ENCODE assay signal across 23 cellular contexts in genomic region chr2:112010751-112011150, GRCh38. TPM values are rescaled to one million over a fixed set of nuclear protein-coding genes. Genes with fewer than 3 reads are reported as not detected.
DNase-seq lines count a peak whose midpoint lies in the region; ATAC-seq, FAIRE-seq and TF ChIP-seq lines count a peak whose summit lies in the region.
"Had no signal": no experiment of that assay in that cellular context is flagged by ENCODE, and none has a peak within 500 bp of the region (broad histone marks: within the 10 kb centered on the region; RNA-seq: fewer than 3 reads in every experiment).

No MANE protein-coding gene starts in this region.

- TF ChIP-seq CTCF in bronchial epithelial cell (IDR thresholded peaks at IDR 0.05; ENCODE audit: insufficient read depth, low read length, severe bottlenecking): no peak
- no peak for TF ChIP-seq CTCF in HepG2 (CRISPR knock-in tag; IDR thresholded peaks at IDR 0.05)
- no peak for TF ChIP-seq CTCF in natural killer cell (IDR thresholded peaks at IDR 0.05)

- no peak overlapping the region for H4K91ac ChIP-seq in trophoblast cell (ENCODE audit: low read depth, low read length)

- DNase-seq in Right ventricle myocardium inferior (ENCODE audit: missing footprints): no peak
- no peak for DNase-seq in cardiac septum (ENCODE audit: low spot score)
- peak; percentile 29 for DNase-seq in bronchial epithelial cell (ENCODE audit: low read depth)
- DNase-seq in HepG2 (ENCODE audit: low spot score): no peak
- DNase-seq in trophoblast cell: no peak
- DNase-seq in natural killer cell: no peak
- no peak for DNase-seq in NCI-H345 (lab: John Stamatoyannopoulos, UW)
- DNase-seq: activated CD4-positive, CD25-positive, alpha-beta regulatory T cell treated with anti-CD3 and anti-CD28 coated beads, Interleukin-2, amount 50 U/mL, for 72 hours; activated naive CD4-positive, alpha-beta T cell; activated T-cell treated with anti-CD3 and anti-CD28 coated beads, Interleukin-2, amount 50 U/mL, for 24 hours; DND-41; dorsolateral prefrontal cortex; NCI-H1105 treated with DMSO at 0.1 percent for 48 hours; NCI-H2081; NCI-H510A; stimulated activated CD4-positive, alpha-beta T cell treated with anti-CD3 and anti-CD28 coated beads, Interleukin-1b, Interleukin-23, amount 100 ng/mL, for 48 hours; T1000 had no signal

- in situ Hi-C loops in HepG2 (cut with HindIII; ENCODE audit: extremely low pct_ligation_motif_present, low pct_unique_long_range_greater_than_20kb): no loop called here

- H3K27me3 Mint-ChIP-seq in natural killer cell (ENCODE audit: low read depth in 2 of 2): peaks cover 0 to under 1% of the 10 kb centered on the region in 2 donors
- H3K27me3 Mint-ChIP-seq in activated T-helper 17 cell treated with anti-CD3 and anti-CD28 coated beads, Interleukin-2, amount 50 U/mL, for 72 hours: peaks cover 9% of the 10 kb centered on the region
- H3K27me3 Mint-ChIP-seq: activated T-cell treated with anti-CD3 and anti-CD28 coated beads, Interleukin-2, amount 50 U/mL, for 24 hours; progenitor cell of endocrine pancreas had no signal

- no peak overlapping the region for H3K27ac Mint-ChIP-seq in natural killer cell
- no peak overlapping the region for H3K27ac Mint-ChIP-seq in activated T-helper 17 cell treated with anti-CD3 and anti-CD28 coated beads, Interleukin-2, amount 50 U/mL, for 72 hours
- H3K27ac Mint-ChIP-seq: activated T-cell treated with anti-CD3 and anti-CD28 coated beads, Interleukin-2, amount 50 U/mL, for 24 hours; progenitor cell of endocrine pancreas had no signal

- H3K4me3 ChIP-seq in bronchial epithelial cell (ENCODE audit: low read depth, low read length): no peak overlapping the region
- no peak overlapping the region for H3K4me3 ChIP-seq in HepG2 (replicated peaks in 1 of 3; ENCODE audit: insufficient read depth in 1 of 3, low read depth in 2 of 3, low read length in 3 of 3)
- no peak overlapping the region for H3K4me3 ChIP-seq in trophoblast cell (ENCODE audit: low read depth, low read length)
- H3K4me3 ChIP-seq: cardiac muscle cell, dorsolateral prefrontal cortex had no signal

- no peak overlapping the region for H3K14ac ChIP-seq in trophoblast cell (ENCODE audit: low read length)

- ATAC-seq in Right ventricle myocardium inferior: peak; percentile 26
- ATAC-seq in HepG2: no peak
- no peak for ATAC-seq in natural killer cell
- no peak for ATAC-seq in activated T-helper 17 cell treated with anti-CD3 and anti-CD28 coated beads, Interleukin-2, amount 50 U/mL, for 72 hours (replicated peaks)

- POLR2A ChIA-PET in HepG2 (lab: Yijun Ruan, JAX): no interaction called here

- H3K9me3 ChIP-seq in HepG2 (ENCODE audit: low read length) (no peaks in the 10 kb centered on the region), trophoblast cell (ENCODE audit: insufficient read depth, low read depth, low read length) (no peaks in the 10 kb centered on the region)

- BruUV-seq in HepG2 (replicated peaks; lab: Mats Ljungman, UMichigan): no TSS peak

- H3K4me3 Mint-ChIP-seq in natural killer cell: no peak overlapping the region
- no peak overlapping the region for H3K4me3 Mint-ChIP-seq in activated T-helper 17 cell treated with anti-CD3 and anti-CD28 coated beads, Interleukin-2, amount 50 U/mL, for 72 hours
- H3K4me3 Mint-ChIP-seq: activated T-cell treated with anti-CD3 and anti-CD28 coated beads, Interleukin-2, amount 50 U/mL, for 24 hours; neural crest cell had no signal

- intact Hi-C loops in Right ventricle myocardium inferior (cut with DNase I) (no loop called here), cardiac septum (cut with DNase I) (no loop called here), HepG2 (cut with micrococcal nuclease; ENCODE audit: unreplicated experiment) (no loop called here), natural killer cell (cut with micrococcal nuclease) (no loop called here)

- no peak overlapping the region for H4K8ac ChIP-seq in trophoblast cell (ENCODE audit: low read depth, low read length)

- no peaks in the 10 kb centered on the region for H3K79me1 ChIP-seq in trophoblast cell (ENCODE audit: low read length)

- H3K36me3 ChIP-seq in bronchial epithelial cell (ENCODE audit: control insufficient read depth, insufficient read depth, low read length) (no peaks in the 10 kb centered on the region), HepG2 (replicated peaks in 1 of 2; ENCODE audit: control insufficient read depth in 1 of 2, insufficient read depth in 2 of 2, low read length in 2 of 2) (peaks cover 27 to 77% of the 10 kb centered on the region in 2 experiments), trophoblast cell (ENCODE audit: control insufficient read depth in 1 of 2, insufficient read depth in 2 of 2, low read length in 2 of 2) (peaks cover 6 to 14% of the 10 kb centered on the region in 2 experiments)

- H4K20me1 ChIP-seq in HepG2 (ENCODE audit: insufficient read depth, low read length): no peaks in the 10 kb centered on the region

- CTCF ChIA-PET in HepG2 (lab: Yijun Ruan, JAX; ENCODE audit: low intra/inter-chr PET ratio, low total read pairs): no interaction called here

- WGBS in HepG2 (ENCODE audit: low lambda C conversion rate): 96% methylated on average over 10 of the region's 10 CpGs
- no CpG with 5 or more reads among the region's 10 CpGs for WGBS in trophoblast cell (ENCODE audit: extremely low coverage, insufficient coverage, insufficient read length)

- no peak for TF ChIP-seq EP300 in HepG2 (IDR thresholded peaks at IDR 0.05; ENCODE audit: low read depth in 2 of 2, low read length in 2 of 2)
- TF ChIP-seq EP300 in HepG2 (CRISPR knock-in tag; IDR thresholded peaks at IDR 0.05; ENCODE audit: borderline replicate concordance): no peak

- H2BK12ac ChIP-seq in trophoblast cell (ENCODE audit: low read length): no peak overlapping the region

- TF ChIP-seq RAD21 in HepG2 (CRISPR knock-in tag; IDR thresholded peaks at IDR 0.05): no peak

- H3K27ac ChIP-seq in HepG2 (ENCODE audit: extremely low read length, insufficient read depth, low read length) (no peak overlapping the region), trophoblast cell (ENCODE audit: low read depth, low read length) (no peak overlapping the region)
- H3K27ac ChIP-seq: cardiac muscle cell, dorsolateral prefrontal cortex had no signal

- no peak overlapping the region for H4K12ac ChIP-seq in trophoblast cell (ENCODE audit: low read depth, low read length)

- no peak overlapping the region for H3K4me2 ChIP-seq in HepG2 (ENCODE audit: low read depth, low read length)
- no peak overlapping the region for H3K4me2 ChIP-seq in trophoblast cell (ENCODE audit: low read length)

- no peaks in the 10 kb centered on the region for H3K27me3 ChIP-seq in bronchial epithelial cell (ENCODE audit: control insufficient read depth, insufficient read depth, low read length)
- no peaks in the 10 kb centered on the region for H3K27me3 ChIP-seq in HepG2 (ENCODE audit: control insufficient read depth in 1 of 2, insufficient read depth in 2 of 2, low read length in 2 of 2)
- no peaks in the 10 kb centered on the region for H3K27me3 ChIP-seq in trophoblast cell (ENCODE audit: insufficient read depth, low read length)
- H3K27me3 ChIP-seq: cardiac muscle cell, dorsolateral prefrontal cortex had no signal

- H3K4ac ChIP-seq in trophoblast cell (ENCODE audit: low read depth, low read length): no peak overlapping the region

- no peak overlapping the region for H3K18ac ChIP-seq in trophoblast cell (ENCODE audit: low read length)

- no peaks in the 10 kb centered on the region for H3K79me2 ChIP-seq in HepG2 (ENCODE audit: insufficient read depth, low read length)
- H3K79me2 ChIP-seq in trophoblast cell (ENCODE audit: control insufficient read depth, insufficient read depth, low read length, poor library complexity): no peaks in the 10 kb centered on the region

- no peak for TF ChIP-seq POLR2A in HepG2 (IDR thresholded peaks at IDR 0.05; ENCODE audit: insufficient read depth in 1 of 2, low read depth in 2 of 2, low read length in 2 of 2)

- no peaks in the 10 kb centered on the region for H3K36me3 Mint-ChIP-seq in natural killer cell
- H3K36me3 Mint-ChIP-seq in activated T-helper 17 cell treated with anti-CD3 and anti-CD28 coated beads, Interleukin-2, amount 50 U/mL, for 72 hours (ENCODE audit: low read depth): no peaks in the 10 kb centered on the region

- FAIRE-seq in bronchial epithelial cell (lab: Jason Lieb, UNC): peak; percentile 94
- no peak for FAIRE-seq in HepG2 (lab: Jason Lieb, UNC)
- FAIRE-seq: endothelial cell of umbilical vein, HTR-8/SVneo had no signal

- no peak overlapping the region for H3K23ac ChIP-seq in trophoblast cell (ENCODE audit: low read length)

- H2BK5ac ChIP-seq in trophoblast cell (ENCODE audit: low read depth, low read length, poor library complexity): no peak overlapping the region

- no peaks in the 10 kb centered on the region for H3K9me3 Mint-ChIP-seq in natural killer cell
- H3K9me3 Mint-ChIP-seq in activated T-helper 17 cell treated with anti-CD3 and anti-CD28 coated beads, Interleukin-2, amount 50 U/mL, for 72 hours: no peaks in the 10 kb centered on the region
- H3K9me3 Mint-ChIP-seq: activated T-cell treated with anti-CD3 and anti-CD28 coated beads, Interleukin-2, amount 50 U/mL, for 24 hours; neural crest cell had no signal

- no peaks in the 10 kb centered on the region for H3K4me1 Mint-ChIP-seq in natural killer cell
- no peaks in the 10 kb centered on the region for H3K4me1 Mint-ChIP-seq in activated T-helper 17 cell treated with anti-CD3 and anti-CD28 coated beads, Interleukin-2, amount 50 U/mL, for 72 hours

- H2AK5ac ChIP-seq in trophoblast cell (ENCODE audit: low read length): no peak overlapping the region

- no peak overlapping the region for H2AFZ ChIP-seq in HepG2 (ENCODE audit: low read length)
- no peak overlapping the region for H2AFZ ChIP-seq in trophoblast cell (ENCODE audit: insufficient read depth, low read length, poor library complexity)

- no peak overlapping the region for H2BK120ac ChIP-seq in trophoblast cell (ENCODE audit: insufficient read depth, low read length, poor library complexity)

- H3K4me1 ChIP-seq in HepG2 (ENCODE audit: insufficient read depth, low read length) (no peaks in the 10 kb centered on the region), trophoblast cell (ENCODE audit: control insufficient read depth in 1 of 2, insufficient read depth in 2 of 2, low read length in 2 of 2) (no peaks in the 10 kb centered on the region)

- H3K9ac ChIP-seq in HepG2 (ENCODE audit: insufficient read depth, low read depth, low read length): no peak overlapping the region
- H3K9ac ChIP-seq in trophoblast cell (ENCODE audit: low read length): no peak overlapping the region

RNA-seq across cellular contexts. Expression of gene TMEM87B, which starts 44.3 kb away (rescaled TPM):
- 6.5 TPM for total RNA-seq in Right ventricle myocardium inferior
- total RNA-seq in cardiac septum: 11.0 TPM
- 31.4 and 37.1 TPM in 2 replicates for total RNA-seq in bronchial epithelial cell
- total RNA-seq in HepG2 (2016; rRNA removed; fragmentation: Illumina TruSeq; extraction: Trizol): 9.9 and 15.1 TPM in 2 replicates
- 8.3 and 8.9 TPM in 2 replicates for total RNA-seq in HepG2 (2016; cell fraction: cytosol; rRNA removed; fragmentation: Illumina TruSeq; extraction: Trizol; ENCODE audit: low read depth)
- 9.2 and 15.1 TPM in 2 replicates for total RNA-seq in HepG2 (2016; cell fraction: insoluble cytoplasmic fraction; rRNA removed; fragmentation: Illumina TruSeq; extraction: Trizol)
- total RNA-seq in HepG2 (2016; cell fraction: membrane; rRNA removed; fragmentation: Illumina TruSeq; extraction: Trizol): 6.2 and 6.3 TPM in 2 replicates
- 24.1 and 32.0 TPM in 2 replicates for total RNA-seq in HepG2 (2016; cell fraction: nucleus; rRNA removed; fragmentation: Illumina TruSeq; extraction: Trizol)
- polyA plus RNA-seq in HepG2 (2011; rRNA removed): 13.0 and 16.2 TPM in 2 replicates
- polyA plus RNA-seq in HepG2 (2011; cell fraction: cytosol; rRNA removed): 5.4 and 9.6 TPM in 2 replicates
- polyA plus RNA-seq in HepG2 (2011; cell fraction: nucleus; rRNA removed): 17.3 TPM in 2 replicates
- 16.5 and 25.6 TPM in 2 replicates for polyA plus RNA-seq in HepG2 (2012)
- 0.47 and 0.84 TPM in 2 replicates for polyA plus RNA-seq in HepG2 (2016; cell fraction: cytosol; fragmentation: Illumina TruSeq; extraction: Trizol; ENCODE audit: low read depth)
- polyA plus RNA-seq in HepG2 (2016; cell fraction: insoluble cytoplasmic fraction; fragmentation: Illumina TruSeq; extraction: Trizol; ENCODE audit: low read depth): 7.1 and 8.1 TPM in 2 replicates
- 1.6 and 2.5 TPM in 2 replicates for polyA plus RNA-seq in HepG2 (2016; cell fraction: membrane; fragmentation: Illumina TruSeq; extraction: Trizol; ENCODE audit: low read depth)
- polyA plus RNA-seq in HepG2 (2016; cell fraction: nucleus; fragmentation: Illumina TruSeq; extraction: Trizol; ENCODE audit: insufficient read depth, low read depth): 33.9 and 34.2 TPM in 2 replicates
- 2.3 and 9.3 TPM in 2 replicates for polyA minus RNA-seq in HepG2 (2011; rRNA and poly(A)+ RNA removed; ENCODE audit: low replicate concordance)
- 21.9 and 33.0 TPM in 2 replicates for polyA minus RNA-seq in HepG2 (2011; cell fraction: cytosol; rRNA and poly(A)+ RNA removed)
- 24.2 and 24.7 TPM in 2 replicates for polyA minus RNA-seq in HepG2 (2011; cell fraction: nucleus; rRNA and poly(A)+ RNA removed)
- polyA plus RNA-seq in trophoblast cell (2013): 21.6 and 21.7 TPM in 2 replicates
- 10 to 100 TPM in 2 of 3 donors, 1 to 10 TPM in 1; 9.6 to 15.7 (median 13.6) TPM for total RNA-seq in natural killer cell
- total RNA-seq in activated T-helper 17 cell treated with anti-CD3 and anti-CD28 coated beads, Interleukin-2, amount 50 U/mL, for 72 hours: 10 to 100 TPM; 19.9 to 27.7 TPM
